ENCODE assay signal across 1 cellular context in the genomic region with DNA sequence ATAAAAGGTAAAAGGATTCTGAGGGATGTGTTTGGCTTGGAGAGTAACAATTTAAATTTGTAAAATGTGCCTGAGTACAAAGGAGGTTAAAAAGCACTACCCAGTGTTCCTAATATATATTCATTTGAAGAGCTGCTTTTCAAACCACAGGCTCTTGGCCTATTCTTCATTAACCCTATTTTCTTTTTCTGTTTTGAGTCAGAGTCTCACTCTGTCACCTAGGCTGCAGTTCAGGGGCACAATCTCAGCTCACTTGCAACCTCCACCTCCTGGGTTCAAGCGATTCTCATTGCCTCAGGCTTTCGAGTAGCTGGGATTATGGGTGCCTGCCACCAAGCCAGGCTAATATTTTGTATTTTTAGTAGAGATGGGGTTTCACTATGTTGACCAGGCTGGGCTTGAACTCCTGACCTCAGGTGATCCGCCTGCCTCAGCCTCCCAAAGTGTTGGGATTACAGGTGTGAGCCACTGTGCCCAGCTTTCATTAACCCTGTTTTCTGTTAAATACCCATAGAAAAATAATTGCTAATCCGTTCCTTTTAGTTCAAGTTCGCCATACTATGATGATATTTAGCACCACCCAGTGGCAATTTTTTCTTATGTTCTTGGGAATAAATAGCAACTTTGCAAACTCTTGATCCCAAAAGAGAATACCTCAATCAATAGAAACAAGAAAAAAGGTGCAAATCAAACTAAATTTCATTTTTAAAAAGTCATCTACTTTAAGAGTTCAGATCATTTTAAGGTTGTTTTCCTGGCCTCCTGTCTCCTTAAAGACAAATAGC.
TF ChIP-seq lines count a peak whose summit lies in the region.

No MANE protein-coding gene starts in this region.

TF ChIP-seq in GM12878, 131 proteins besides CTCF, POLR2A, EP300 and RAD21 (continued from another document and continues in another):
- TF ChIP-seq SIX5 (IDR thresholded peaks at IDR 0.05; ENCODE audit: low read depth, low read length, severe bottlenecking): no peak
- TF ChIP-seq NBN (IDR thresholded peaks at IDR 0.05): 0 out of 2 replicates have a peak, but pooled peaks have one; percentile 63
- TF ChIP-seq CREM (IDR thresholded peaks at IDR 0.05; ENCODE audit: low read depth): 0 out of 2 replicates have a peak, but pooled peaks have one; percentile 39
- TF ChIP-seq RFX5 (IDR thresholded peaks at IDR 0.05; ENCODE audit: low read depth, low read length): no peak
- no peak for TF ChIP-seq HDAC6 (IDR thresholded peaks at IDR 0.05; ENCODE audit: unreplicated experiment)
- no peak for TF ChIP-seq CHD2 (IDR thresholded peaks at IDR 0.05; ENCODE audit: borderline replicate concordance, low read depth, low read length)
- TF ChIP-seq, protein P1, sequence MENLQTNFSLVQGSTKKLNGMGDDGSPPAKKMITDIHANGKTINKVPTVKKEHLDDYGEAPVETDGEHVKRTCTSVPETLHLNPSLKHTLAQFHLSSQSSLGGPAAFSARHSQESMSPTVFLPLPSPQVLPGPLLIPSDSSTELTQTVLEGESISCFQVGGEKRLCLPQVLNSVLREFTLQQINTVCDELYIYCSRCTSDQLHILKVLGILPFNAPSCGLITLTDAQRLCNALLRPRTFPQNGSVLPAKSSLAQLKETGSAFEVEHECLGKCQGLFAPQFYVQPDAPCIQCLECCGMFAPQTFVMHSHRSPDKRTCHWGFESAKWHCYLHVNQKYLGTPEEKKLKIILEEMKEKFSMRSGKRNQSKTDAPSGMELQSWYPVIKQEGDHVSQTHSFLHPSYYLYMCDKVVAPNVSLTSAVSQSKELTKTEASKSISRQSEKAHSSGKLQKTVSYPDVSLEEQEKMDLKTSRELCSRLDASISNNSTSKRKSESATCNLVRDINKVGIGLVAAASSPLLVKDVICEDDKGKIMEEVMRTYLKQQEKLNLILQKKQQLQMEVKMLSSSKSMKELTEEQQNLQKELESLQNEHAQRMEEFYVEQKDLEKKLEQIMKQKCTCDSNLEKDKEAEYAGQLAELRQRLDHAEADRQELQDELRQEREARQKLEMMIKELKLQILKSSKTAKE (IDR thresholded peaks at IDR 0.05; ENCODE audit: low read depth, poor library complexity, severe bottlenecking): peak; percentile 92
- no peak for TF ChIP-seq FOXK2 (IDR thresholded peaks at IDR 0.05)
- peak in 1 of 2 experiments; percentile 30; a peak in 1 of 4 replicates for TF ChIP-seq ETV6 (conservative IDR thresholded peaks at IDR 0.05 in 1 of 2, IDR thresholded peaks at IDR 0.05 in 1 of 2; ENCODE audit: borderline replicate concordance in 1 of 2, low read depth in 1 of 2)
- peak; percentile 36 to 48; a peak in 2 of 4 replicates for TF ChIP-seq BHLHE40 (IDR thresholded peaks at IDR 0.05; ENCODE audit: borderline replicate concordance in 1 of 2, low read depth in 2 of 2, low read length in 1 of 2)
- peak; percentile 69; the same call in 1 of the 2 replicates for TF ChIP-seq IKZF1 (conservative IDR thresholded peaks at IDR 0.05)
- TF ChIP-seq, protein P2, sequence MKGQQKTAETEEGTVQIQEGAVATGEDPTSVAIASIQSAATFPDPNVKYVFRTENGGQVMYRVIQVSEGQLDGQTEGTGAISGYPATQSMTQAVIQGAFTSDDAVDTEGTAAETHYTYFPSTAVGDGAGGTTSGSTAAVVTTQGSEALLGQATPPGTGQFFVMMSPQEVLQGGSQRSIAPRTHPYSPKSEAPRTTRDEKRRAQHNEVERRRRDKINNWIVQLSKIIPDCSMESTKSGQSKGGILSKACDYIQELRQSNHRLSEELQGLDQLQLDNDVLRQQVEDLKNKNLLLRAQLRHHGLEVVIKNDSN (IDR thresholded peaks at IDR 0.05; ENCODE audit: borderline replicate concordance, extremely low read length, insufficient read depth, low read depth, low read length): no peak
- TF ChIP-seq, protein P3, sequence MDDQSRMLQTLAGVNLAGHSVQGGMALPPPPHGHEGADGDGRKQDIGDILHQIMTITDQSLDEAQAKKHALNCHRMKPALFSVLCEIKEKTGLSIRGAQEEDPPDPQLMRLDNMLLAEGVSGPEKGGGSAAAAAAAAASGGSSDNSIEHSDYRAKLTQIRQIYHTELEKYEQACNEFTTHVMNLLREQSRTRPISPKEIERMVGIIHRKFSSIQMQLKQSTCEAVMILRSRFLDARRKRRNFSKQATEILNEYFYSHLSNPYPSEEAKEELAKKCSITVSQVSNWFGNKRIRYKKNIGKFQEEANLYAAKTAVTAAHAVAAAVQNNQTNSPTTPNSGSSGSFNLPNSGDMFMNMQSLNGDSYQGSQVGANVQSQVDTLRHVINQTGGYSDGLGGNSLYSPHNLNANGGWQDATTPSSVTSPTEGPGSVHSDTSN (IDR thresholded peaks at IDR 0.05; ENCODE audit: insufficient replicate concordance, low read depth, low read length): no peak
- TF ChIP-seq, protein P4, sequence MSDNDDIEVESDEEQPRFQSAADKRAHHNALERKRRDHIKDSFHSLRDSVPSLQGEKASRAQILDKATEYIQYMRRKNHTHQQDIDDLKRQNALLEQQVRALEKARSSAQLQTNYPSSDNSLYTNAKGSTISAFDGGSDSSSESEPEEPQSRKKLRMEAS (IDR thresholded peaks at IDR 0.05; ENCODE audit: low read depth, low read length): no peak
- 0 out of 3 replicates have a peak, but pooled peaks have one; percentile 23 for TF ChIP-seq POU2F2 (IDR thresholded peaks at IDR 0.05; ENCODE audit: borderline replicate concordance, low read depth, low read length)
- no peak for TF ChIP-seq SREBF2 (IDR thresholded peaks at IDR 0.05; ENCODE audit: low read length)
- TF ChIP-seq NR2C1 (IDR thresholded peaks at IDR 0.05): peak; percentile 44
- no peak for TF ChIP-seq ESRRA (IDR thresholded peaks at IDR 0.05; ENCODE audit: low read length)
- TF ChIP-seq ZSCAN29 (IDR thresholded peaks at IDR 0.05): no peak
- no peak for TF ChIP-seq TCF3 (IDR thresholded peaks at IDR 0.05; ENCODE audit: borderline replicate concordance, insufficient read depth, low read depth, low read length)
- no peak for TF ChIP-seq NFXL1 (IDR thresholded peaks at IDR 0.05; ENCODE audit: borderline replicate concordance)
- TF ChIP-seq, protein P5, sequence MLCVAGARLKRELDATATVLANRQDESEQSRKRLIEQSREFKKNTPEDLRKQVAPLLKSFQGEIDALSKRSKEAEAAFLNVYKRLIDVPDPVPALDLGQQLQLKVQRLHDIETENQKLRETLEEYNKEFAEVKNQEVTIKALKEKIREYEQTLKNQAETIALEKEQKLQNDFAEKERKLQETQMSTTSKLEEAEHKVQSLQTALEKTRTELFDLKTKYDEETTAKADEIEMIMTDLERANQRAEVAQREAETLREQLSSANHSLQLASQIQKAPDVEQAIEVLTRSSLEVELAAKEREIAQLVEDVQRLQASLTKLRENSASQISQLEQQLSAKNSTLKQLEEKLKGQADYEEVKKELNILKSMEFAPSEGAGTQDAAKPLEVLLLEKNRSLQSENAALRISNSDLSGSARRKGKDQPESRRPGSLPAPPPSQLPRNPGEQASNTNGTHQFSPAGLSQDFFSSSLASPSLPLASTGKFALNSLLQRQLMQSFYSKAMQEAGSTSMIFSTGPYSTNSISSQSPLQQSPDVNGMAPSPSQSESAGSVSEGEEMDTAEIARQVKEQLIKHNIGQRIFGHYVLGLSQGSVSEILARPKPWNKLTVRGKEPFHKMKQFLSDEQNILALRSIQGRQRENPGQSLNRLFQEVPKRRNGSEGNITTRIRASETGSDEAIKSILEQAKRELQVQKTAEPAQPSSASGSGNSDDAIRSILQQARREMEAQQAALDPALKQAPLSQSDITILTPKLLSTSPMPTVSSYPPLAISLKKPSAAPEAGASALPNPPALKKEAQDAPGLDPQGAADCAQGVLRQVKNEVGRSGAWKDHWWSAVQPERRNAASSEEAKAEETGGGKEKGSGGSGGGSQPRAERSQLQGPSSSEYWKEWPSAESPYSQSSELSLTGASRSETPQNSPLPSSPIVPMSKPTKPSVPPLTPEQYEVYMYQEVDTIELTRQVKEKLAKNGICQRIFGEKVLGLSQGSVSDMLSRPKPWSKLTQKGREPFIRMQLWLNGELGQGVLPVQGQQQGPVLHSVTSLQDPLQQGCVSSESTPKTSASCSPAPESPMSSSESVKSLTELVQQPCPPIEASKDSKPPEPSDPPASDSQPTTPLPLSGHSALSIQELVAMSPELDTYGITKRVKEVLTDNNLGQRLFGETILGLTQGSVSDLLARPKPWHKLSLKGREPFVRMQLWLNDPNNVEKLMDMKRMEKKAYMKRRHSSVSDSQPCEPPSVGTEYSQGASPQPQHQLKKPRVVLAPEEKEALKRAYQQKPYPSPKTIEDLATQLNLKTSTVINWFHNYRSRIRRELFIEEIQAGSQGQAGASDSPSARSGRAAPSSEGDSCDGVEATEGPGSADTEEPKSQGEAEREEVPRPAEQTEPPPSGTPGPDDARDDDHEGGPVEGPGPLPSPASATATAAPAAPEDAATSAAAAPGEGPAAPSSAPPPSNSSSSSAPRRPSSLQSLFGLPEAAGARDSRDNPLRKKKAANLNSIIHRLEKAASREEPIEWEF (IDR thresholded peaks at IDR 0.05; ENCODE audit: insufficient replicate concordance, low read depth, low read length): peak; percentile 31
- TF ChIP-seq STAT3 (IDR thresholded peaks at IDR 0.05; ENCODE audit: low read depth, low read length): no peak
- TF ChIP-seq HCFC1 (IDR thresholded peaks at IDR 0.05; ENCODE audit: low read length): no peak
- peak; percentile 72 to 83; a peak in 3 of 4 replicates for TF ChIP-seq IKZF2 (IDR thresholded peaks at IDR 0.05)
- no peak for TF ChIP-seq ASH2L (IDR thresholded peaks at IDR 0.05; ENCODE audit: borderline replicate concordance, low read depth)
- TF ChIP-seq NR2F1 (conservative IDR thresholded peaks at IDR 0.05): peak; percentile 92
- TF ChIP-seq, protein P6, sequence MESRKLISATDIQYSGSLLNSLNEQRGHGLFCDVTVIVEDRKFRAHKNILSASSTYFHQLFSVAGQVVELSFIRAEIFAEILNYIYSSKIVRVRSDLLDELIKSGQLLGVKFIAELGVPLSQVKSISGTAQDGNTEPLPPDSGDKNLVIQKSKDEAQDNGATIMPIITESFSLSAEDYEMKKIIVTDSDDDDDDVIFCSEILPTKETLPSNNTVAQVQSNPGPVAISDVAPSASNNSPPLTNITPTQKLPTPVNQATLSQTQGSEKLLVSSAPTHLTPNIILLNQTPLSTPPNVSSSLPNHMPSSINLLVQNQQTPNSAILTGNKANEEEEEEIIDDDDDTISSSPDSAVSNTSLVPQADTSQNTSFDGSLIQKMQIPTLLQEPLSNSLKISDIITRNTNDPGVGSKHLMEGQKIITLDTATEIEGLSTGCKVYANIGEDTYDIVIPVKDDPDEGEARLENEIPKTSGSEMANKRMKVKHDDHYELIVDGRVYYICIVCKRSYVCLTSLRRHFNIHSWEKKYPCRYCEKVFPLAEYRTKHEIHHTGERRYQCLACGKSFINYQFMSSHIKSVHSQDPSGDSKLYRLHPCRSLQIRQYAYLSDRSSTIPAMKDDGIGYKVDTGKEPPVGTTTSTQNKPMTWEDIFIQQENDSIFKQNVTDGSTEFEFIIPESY (IDR thresholded peaks at IDR 0.05): no peak
- TF ChIP-seq, protein P7, sequence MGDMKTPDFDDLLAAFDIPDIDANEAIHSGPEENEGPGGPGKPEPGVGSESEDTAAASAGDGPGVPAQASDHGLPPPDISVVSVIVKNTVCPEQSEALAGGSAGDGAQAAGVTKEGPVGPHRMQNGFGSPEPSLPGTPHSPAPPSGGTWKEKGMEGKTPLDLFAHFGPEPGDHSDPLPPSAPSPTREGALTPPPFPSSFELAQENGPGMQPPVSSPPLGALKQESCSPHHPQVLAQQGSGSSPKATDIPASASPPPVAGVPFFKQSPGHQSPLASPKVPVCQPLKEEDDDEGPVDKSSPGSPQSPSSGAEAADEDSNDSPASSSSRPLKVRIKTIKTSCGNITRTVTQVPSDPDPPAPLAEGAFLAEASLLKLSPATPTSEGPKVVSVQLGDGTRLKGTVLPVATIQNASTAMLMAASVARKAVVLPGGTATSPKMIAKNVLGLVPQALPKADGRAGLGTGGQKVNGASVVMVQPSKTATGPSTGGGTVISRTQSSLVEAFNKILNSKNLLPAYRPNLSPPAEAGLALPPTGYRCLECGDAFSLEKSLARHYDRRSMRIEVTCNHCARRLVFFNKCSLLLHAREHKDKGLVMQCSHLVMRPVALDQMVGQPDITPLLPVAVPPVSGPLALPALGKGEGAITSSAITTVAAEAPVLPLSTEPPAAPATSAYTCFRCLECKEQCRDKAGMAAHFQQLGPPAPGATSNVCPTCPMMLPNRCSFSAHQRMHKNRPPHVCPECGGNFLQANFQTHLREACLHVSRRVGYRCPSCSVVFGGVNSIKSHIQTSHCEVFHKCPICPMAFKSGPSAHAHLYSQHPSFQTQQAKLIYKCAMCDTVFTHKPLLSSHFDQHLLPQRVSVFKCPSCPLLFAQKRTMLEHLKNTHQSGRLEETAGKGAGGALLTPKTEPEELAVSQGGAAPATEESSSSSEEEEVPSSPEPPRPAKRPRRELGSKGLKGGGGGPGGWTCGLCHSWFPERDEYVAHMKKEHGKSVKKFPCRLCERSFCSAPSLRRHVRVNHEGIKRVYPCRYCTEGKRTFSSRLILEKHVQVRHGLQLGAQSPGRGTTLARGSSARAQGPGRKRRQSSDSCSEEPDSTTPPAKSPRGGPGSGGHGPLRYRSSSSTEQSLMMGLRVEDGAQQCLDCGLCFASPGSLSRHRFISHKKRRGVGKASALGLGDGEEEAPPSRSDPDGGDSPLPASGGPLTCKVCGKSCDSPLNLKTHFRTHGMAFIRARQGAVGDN (IDR thresholded peaks at IDR 0.05): no peak
- TF ChIP-seq EZH2 (IDR thresholded peaks at IDR 0.05; ENCODE audit: borderline replicate concordance, control insufficient read depth, low read depth, low read length): no peak
- no peak for TF ChIP-seq POLR2AphosphoS2 (IDR thresholded peaks at IDR 0.05; ENCODE audit: low read depth, low read length)
- TF ChIP-seq KDM1A (IDR thresholded peaks at IDR 0.05; ENCODE audit: borderline replicate concordance): no peak
- TF ChIP-seq ZNF384 (IDR thresholded peaks at IDR 0.05; ENCODE audit: borderline replicate concordance, low read depth, low read length): no peak
- TF ChIP-seq, protein P8, sequence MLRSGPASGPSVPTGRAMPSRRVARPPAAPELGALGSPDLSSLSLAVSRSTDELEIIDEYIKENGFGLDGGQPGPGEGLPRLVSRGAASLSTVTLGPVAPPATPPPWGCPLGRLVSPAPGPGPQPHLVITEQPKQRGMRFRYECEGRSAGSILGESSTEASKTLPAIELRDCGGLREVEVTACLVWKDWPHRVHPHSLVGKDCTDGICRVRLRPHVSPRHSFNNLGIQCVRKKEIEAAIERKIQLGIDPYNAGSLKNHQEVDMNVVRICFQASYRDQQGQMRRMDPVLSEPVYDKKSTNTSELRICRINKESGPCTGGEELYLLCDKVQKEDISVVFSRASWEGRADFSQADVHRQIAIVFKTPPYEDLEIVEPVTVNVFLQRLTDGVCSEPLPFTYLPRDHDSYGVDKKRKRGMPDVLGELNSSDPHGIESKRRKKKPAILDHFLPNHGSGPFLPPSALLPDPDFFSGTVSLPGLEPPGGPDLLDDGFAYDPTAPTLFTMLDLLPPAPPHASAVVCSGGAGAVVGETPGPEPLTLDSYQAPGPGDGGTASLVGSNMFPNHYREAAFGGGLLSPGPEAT (IDR thresholded peaks at IDR 0.05; ENCODE audit: low read depth): peak; percentile 31; the same call in 1 of the 2 replicates
- no peak; the same call in 1 of the 2 replicates for TF ChIP-seq MXI1 (IDR thresholded peaks at IDR 0.05; ENCODE audit: low read depth, low read length)
- no peak for TF ChIP-seq CBX3 (IDR thresholded peaks at IDR 0.05; ENCODE audit: borderline replicate concordance, low read depth)
